In the genomic region with DNA sequence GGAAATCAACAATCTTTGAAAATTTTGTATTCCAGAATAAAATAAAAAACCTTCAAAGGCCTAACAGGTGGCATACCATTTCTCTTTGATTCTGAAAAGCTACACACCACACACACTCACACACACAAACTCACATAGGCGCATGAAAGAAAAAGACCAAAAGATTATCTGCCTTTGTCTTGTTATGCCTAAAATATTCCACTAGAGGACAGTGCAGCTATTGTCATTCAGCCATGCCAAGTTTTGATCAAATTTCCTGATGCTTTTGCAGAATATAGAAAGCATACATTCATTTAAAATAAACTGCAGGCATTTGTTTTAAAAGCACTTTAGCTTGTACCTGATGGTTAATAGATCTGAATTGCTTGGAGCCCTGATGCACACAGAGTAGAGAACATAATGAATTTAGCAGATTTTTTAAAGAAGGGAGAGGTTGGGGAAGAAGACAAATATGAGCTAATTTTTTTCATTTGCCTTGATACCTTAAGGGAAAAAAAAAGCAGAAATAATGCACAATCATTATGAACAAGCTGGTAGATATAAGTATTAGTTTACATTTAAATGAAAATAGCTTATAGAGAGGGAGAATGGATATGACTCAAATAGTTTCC, we compare ENCODE assay signal across 8 cellular contexts.
DNase-seq lines count a peak whose midpoint lies in the region; ATAC-seq, FAIRE-seq and TF ChIP-seq lines count a peak whose summit lies in the region.

No MANE protein-coding gene starts in this region.

- H3K36me3 Mint-ChIP-seq in osteocyte (ENCODE audit: unreplicated experiment) = no peaks in the 10 kb centered on the region
- no peaks in the 10 kb centered on the region for H3K36me3 Mint-ChIP-seq in activated T-helper 1 cell treated with anti-CD3 and anti-CD28 coated beads, Interleukin-12 subunit alpha, Interleukin-12 subunit beta, Interleukin-2, Interleukin-4 antibody, amounts not matched to agents 30 ng/mL and 10 ng/mL and 1 ng/mL, durations not matched to agents 14 hours and 24 hours and 36 hours (ENCODE audit: low read depth)

- no peak overlapping the region for H2AK5ac ChIP-seq in H1 (ENCODE audit: low read depth, low read length)

- H3K4me1 ChIP-seq in H1 (replicated peaks in 1 of 4; ENCODE audit: control insufficient read depth in 3 of 4, insufficient read depth in 4 of 4, low read length in 3 of 4) = no peaks in the 10 kb centered on the region

- no peak overlapping the region for H2BK12ac ChIP-seq in H1 (ENCODE audit: low read depth, low read length)

- H3K56ac ChIP-seq in H1 (replicated peaks; ENCODE audit: insufficient read length, low read depth, low read length) = no peak overlapping the region

- POLR2A ChIA-PET in H1 (lab: Charles Lee; ENCODE audit: partially characterized antibody) = no interaction called here

- no peak overlapping the region for H2BK20ac ChIP-seq in H1 (ENCODE audit: low read length)

- no peaks in the 10 kb centered on the region for H3K23me2 ChIP-seq in H1 (ENCODE audit: low read depth, low read length)

- H2BK15ac ChIP-seq in H1 (ENCODE audit: low read length) = no peak overlapping the region

- no peak overlapping the region for H3K18ac ChIP-seq in H1 (ENCODE audit: extremely low read depth, low read length)

- H4K91ac ChIP-seq in H1 (replicated peaks; ENCODE audit: insufficient read length, low read length) = no peak overlapping the region

- no peaks in the 10 kb centered on the region for H3K36me3 ChIP-seq in H1 (ENCODE audit: control insufficient read depth in 2 of 4, insufficient read depth in 4 of 4, low read length in 3 of 4)

- H3K27ac Mint-ChIP-seq in osteocyte (ENCODE audit: unreplicated experiment) = no peak overlapping the region
- no peak overlapping the region for H3K27ac Mint-ChIP-seq in activated T-helper 1 cell treated with anti-CD3 and anti-CD28 coated beads, Interleukin-12 subunit alpha, Interleukin-12 subunit beta, Interleukin-2, Interleukin-4 antibody, amounts not matched to agents 30 ng/mL and 10 ng/mL and 1 ng/mL, durations not matched to agents 14 hours and 24 hours and 36 hours

- CTCF ChIA-PET in H1 (lab: Charles Lee; ENCODE audit: partially characterized antibody) = interaction anchor here (0.6 to 2.0 kb wide), 31 partner anchors 8 to 1692 kb away, joined by 3 to 23 read pairs (median 3); no protein-coding TSS in a partner anchor

- H4K8ac ChIP-seq in H1 (ENCODE audit: extremely low read depth, insufficient read depth, low read length) = no peak overlapping the region

- H3K9ac ChIP-seq in H1 (replicated peaks in 1 of 4; ENCODE audit: extremely low read depth in 1 of 4, low read depth in 3 of 4, low read length in 3 of 4) = no peak overlapping the region

- H3K27me3 ChIP-seq in H1 (replicated peaks in 1 of 4; ENCODE audit: control insufficient read depth in 3 of 4, extremely low read depth in 1 of 4, insufficient read depth in 3 of 4, low read length in 3 of 4) = no peaks in the 10 kb centered on the region

- TF ChIP-seq POLR2A in H1 (IDR thresholded peaks at IDR 0.05; ENCODE audit: control extremely low read depth in 1 of 2, low read depth in 2 of 2, low read length in 2 of 2) = no peak

- H3K79me2 ChIP-seq in H1 (ENCODE audit: control insufficient read depth in 1 of 2, insufficient read depth in 2 of 2, low read length in 2 of 2) = no peaks in the 10 kb centered on the region

- no peak overlapping the region for H3K4me3 Mint-ChIP-seq in osteocyte (ENCODE audit: unreplicated experiment)
- H3K4me3 Mint-ChIP-seq in activated T-helper 1 cell treated with anti-CD3 and anti-CD28 coated beads, Interleukin-12 subunit alpha, Interleukin-12 subunit beta, Interleukin-2, Interleukin-4 antibody, amounts not matched to agents 30 ng/mL and 10 ng/mL and 1 ng/mL, durations not matched to agents 14 hours and 24 hours and 36 hours = no peak overlapping the region

- no peaks in the 10 kb centered on the region for H4K20me1 ChIP-seq in H1 (replicated peaks in 1 of 2; ENCODE audit: control insufficient read depth in 1 of 2, insufficient read depth in 2 of 2, low read length in 2 of 2)

- no peak overlapping the region for H3K4me3 ChIP-seq in H1 (ENCODE audit: extremely low read depth in 1 of 4, insufficient read depth in 2 of 4, low read depth in 3 of 4, low read length in 4 of 4)

- no peak for FAIRE-seq in H1 (lab: Jason Lieb, UNC)

- peak; percentile 14 for DNase-seq in COLO829 (ENCODE audit: low spot score)
- peak; percentile 36 for DNase-seq in H4 (ENCODE audit: low spot score)
- peak; percentile 13 for DNase-seq in NCI-H526 treated with DMSO at 0.1 percent for 48 hours (lab: John Stamatoyannopoulos, UW)
- no peak for DNase-seq in H1 (ENCODE audit: low read depth in 1 of 2, low spot score in 2 of 2)
- no peak for DNase-seq in osteocyte (ENCODE audit: extremely low spot score, unreplicated experiment)
- no peak for DNase-seq in activated T-helper 1 cell treated with anti-CD3 and anti-CD28 coated beads, Interleukin-12 subunit alpha, Interleukin-12 subunit beta, Interleukin-2, Interleukin-4 antibody, amounts not matched to agents 30 ng/mL and 10 ng/mL and 1 ng/mL, durations not matched to agents 14 hours and 24 hours and 36 hours (ENCODE audit: low spot score)
- no peak for DNase-seq in amygdala (lab: John Stamatoyannopoulos, UW)

- H2BK120ac ChIP-seq in H1 (replicated peaks; ENCODE audit: low read depth, low read length) = no peak overlapping the region

- no peak overlapping the region for H2AFZ ChIP-seq in H1 (ENCODE audit: low read length)

- H3K4ac ChIP-seq in H1 (replicated peaks; ENCODE audit: insufficient read length, low read depth, low read length) = no peak overlapping the region

- TF ChIP-seq RAD21 in H1 (IDR thresholded peaks at IDR 0.05 in 1 of 2, conservative IDR thresholded peaks at IDR 0.05 in 1 of 2; ENCODE audit: low read depth in 2 of 2, low read length in 2 of 2) = peak; percentile 86 to 89

- H4K5ac ChIP-seq in H1 (ENCODE audit: insufficient read length, low read depth, low read length) = no peak overlapping the region

- no peaks in the 10 kb centered on the region for H3K79me1 ChIP-seq in H1 (ENCODE audit: low read depth, low read length)

- TF ChIP-seq CTCF in H1 (IDR thresholded peaks at IDR 0.05; ENCODE audit: control extremely low read depth in 1 of 3, insufficient read depth in 1 of 3, low read depth in 1 of 3, low read length in 3 of 3) (peak in 2 of 3 experiments; percentile 53 to 76; a peak in 2 of 4 replicates), osteocyte (IDR thresholded peaks at IDR 0.05) (peak; percentile 88)

- 83% methylated on average over 1 of the region's 1 CpG; no CpG with 5 or more reads in 1 of the 2 experiments for WGBS in H1 (ENCODE audit: extremely low coverage in 1 of 2, insufficient coverage in 1 of 2, insufficient read length in 1 of 2, insufficient replicate concordance in 2 of 2, low coverage in 1 of 2, low lambda C conversion rate in 2 of 2, missing lambda C conversion rate in 1 of 2), 2 experiments

- no peak overlapping the region for H2BK5ac ChIP-seq in H1 (ENCODE audit: low read depth, low read length)

- H3K27ac ChIP-seq in H1 (ENCODE audit: low read depth, low read length) = no peak overlapping the region

- no peak for ATAC-seq in HG02642 (IDR thresholded peaks at IDR 0.05; ENCODE audit: poor library complexity, unreplicated experiment)

- intact Hi-C loops in activated T-helper 1 cell treated with anti-CD3 and anti-CD28 coated beads, Interleukin-12 subunit alpha, Interleukin-12 subunit beta, Interleukin-2, Interleukin-4 antibody, amounts not matched to agents 30 ng/mL and 10 ng/mL and 1 ng/mL, durations not matched to agents 14 hours and 24 hours and 36 hours (cut with micrococcal nuclease) = no loop called here

- H3K4me1 Mint-ChIP-seq in osteocyte (ENCODE audit: unreplicated experiment) = peaks cover 23% of the 10 kb centered on the region
- no peaks in the 10 kb centered on the region for H3K4me1 Mint-ChIP-seq in activated T-helper 1 cell treated with anti-CD3 and anti-CD28 coated beads, Interleukin-12 subunit alpha, Interleukin-12 subunit beta, Interleukin-2, Interleukin-4 antibody, amounts not matched to agents 30 ng/mL and 10 ng/mL and 1 ng/mL, durations not matched to agents 14 hours and 24 hours and 36 hours (ENCODE audit: low read depth)

- TF ChIP-seq EP300 in H1 (IDR thresholded peaks at IDR 0.05; ENCODE audit: borderline replicate concordance in 1 of 2, low read depth in 2 of 2, low read length in 2 of 2) = no peak

- no peak overlapping the region for H3K4me2 ChIP-seq in H1 (ENCODE audit: insufficient read depth in 1 of 2, low read depth in 2 of 2, low read length in 2 of 2)

- no peaks in the 10 kb centered on the region for H3K9me3 ChIP-seq in H1 (ENCODE audit: insufficient read depth in 2 of 2, low read depth in 1 of 2, low read length in 1 of 2)

- H3K23ac ChIP-seq in H1 (ENCODE audit: insufficient read length) = no peak overlapping the region

- H3K27me3 Mint-ChIP-seq in osteocyte (ENCODE audit: unreplicated experiment) = no peaks in the 10 kb centered on the region
- no peaks in the 10 kb centered on the region for H3K27me3 Mint-ChIP-seq in activated T-helper 1 cell treated with anti-CD3 and anti-CD28 coated beads, Interleukin-12 subunit alpha, Interleukin-12 subunit beta, Interleukin-2, Interleukin-4 antibody, amounts not matched to agents 30 ng/mL and 10 ng/mL and 1 ng/mL, durations not matched to agents 14 hours and 24 hours and 36 hours (ENCODE audit: insufficient read depth)

- no peak overlapping the region for H3K14ac ChIP-seq in H1 (ENCODE audit: insufficient read length)

- no peaks in the 10 kb centered on the region for H3K9me3 Mint-ChIP-seq in osteocyte (ENCODE audit: unreplicated experiment)
- H3K9me3 Mint-ChIP-seq in activated T-helper 1 cell treated with anti-CD3 and anti-CD28 coated beads, Interleukin-12 subunit alpha, Interleukin-12 subunit beta, Interleukin-2, Interleukin-4 antibody, amounts not matched to agents 30 ng/mL and 10 ng/mL and 1 ng/mL, durations not matched to agents 14 hours and 24 hours and 36 hours = peaks cover 6% of the 10 kb centered on the region

TF ChIP-seq in H1, 55 proteins besides CTCF, POLR2A, EP300 and RAD21 (continues in another document):
- TF ChIP-seq TBP (IDR thresholded peaks at IDR 0.05; ENCODE audit: low read depth, low read length) (no peak), GTF2F1 (IDR thresholded peaks at IDR 0.05; ENCODE audit: borderline replicate concordance, low read depth, low read length) (no peak), KDM5A (IDR thresholded peaks at IDR 0.05; ENCODE audit: low read length) (no peak), SIX5 (IDR thresholded peaks at IDR 0.05; ENCODE audit: low read depth, low read length) (no peak), SP4 (IDR thresholded peaks at IDR 0.05; ENCODE audit: low read length) (no peak), TCF12 (IDR thresholded peaks at IDR 0.05; ENCODE audit: low read depth, low read length) (no peak), GABPA (IDR thresholded peaks at IDR 0.05; ENCODE audit: borderline replicate concordance, insufficient read depth, low read length) (no peak), SIRT6 (IDR thresholded peaks at IDR 0.05; ENCODE audit: low read length) (no peak), BRCA1 (IDR thresholded peaks at IDR 0.05; ENCODE audit: low read depth, low read length) (no peak), CBX8 (IDR thresholded peaks at IDR 0.05; ENCODE audit: borderline replicate concordance, low read depth, low read length) (no peak), ASH2L (IDR thresholded peaks at IDR 0.05; ENCODE audit: low read length) (no peak), CHD1 (IDR thresholded peaks at IDR 0.05; ENCODE audit: low read depth, low read length) (no peak)

Comparison
In these comparisons a context has a peak if more than half of its experiments do, and no peak if none do; other contexts are left out.
1. DNase-seq: peak in COLO829 (single experiment), H4 (single experiment) and NCI-H526 treated with DMSO at 0.1 percent for 48 hours (single experiment); none in H1 (0 of 2), osteocyte (single experiment), activated T-helper 1 cell treated with anti-CD3 and anti-CD28 coated beads, Interleukin-12 subunit alpha, Interleukin-12 subunit beta, Interleukin-2, Interleukin-4 antibody, amounts not matched to agents 30 ng/mL and 10 ng/mL and 1 ng/mL, durations not matched to agents 14 hours and 24 hours and 36 hours (single experiment) and amygdala (0 of 56).